Comparison of ENCODE assay signal across 24 cellular contexts in the genomic region with DNA sequence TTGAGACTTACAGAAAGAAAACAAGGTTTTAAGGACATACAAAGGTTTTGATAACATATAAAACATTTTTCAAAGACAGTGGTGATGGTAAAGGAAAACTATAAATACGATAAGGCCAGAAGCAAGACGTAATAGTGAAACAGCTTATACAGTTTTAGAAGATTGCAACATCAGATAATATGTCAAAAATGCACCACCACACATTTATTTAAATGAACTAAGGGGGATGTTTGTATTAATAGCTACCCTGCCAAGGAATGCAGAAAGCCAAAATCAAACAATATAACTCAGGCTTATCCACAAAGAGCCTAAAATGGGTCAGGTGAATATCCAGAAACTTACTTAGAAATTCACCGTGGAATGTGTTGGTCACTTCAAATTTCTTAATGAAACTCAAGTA.
"Had no signal": no experiment of that assay in that cellular context is flagged by ENCODE, and none has a peak within 500 bp of the region (broad histone marks: within the 10 kb centered on the region; RNA-seq: fewer than 3 reads in every experiment).

No MANE protein-coding gene starts in this region.

- H3K36me3 Mint-ChIP-seq: activated naive CD4-positive, alpha-beta T cell treated with anti-CD3 and anti-CD28 coated beads, Interleukin-2, amount 50 U/mL, for 72 hours; naive B cell had no signal

- H3K4me3 Mint-ChIP-seq: activated T-cell treated with anti-CD3 and anti-CD28 coated beads, Interleukin-2, amount 50 U/mL, for 4 hours; naive B cell; neural crest cell had no signal

- H3K36me3 ChIP-seq: colonic mucosa, gastroesophageal sphincter, heart right ventricle, prostate gland, right atrium auricular region, tibial artery had no signal

- H3K4me1 ChIP-seq: body of pancreas, colonic mucosa, heart right ventricle, prostate gland, right atrium auricular region, tibial artery had no signal

- H3K27ac Mint-ChIP-seq: activated naive CD4-positive, alpha-beta T cell treated with anti-CD3 and anti-CD28 coated beads, Interleukin-2, amount 50 U/mL, for 72 hours; naive B cell had no signal

- H3K27me3 Mint-ChIP-seq: naive B cell had no signal

- H3K4me3 ChIP-seq: body of pancreas, colonic mucosa, gastroesophageal sphincter, heart right ventricle, prostate gland, right atrium auricular region, tibial artery had no signal

- H3K4me1 Mint-ChIP-seq: naive B cell, neural crest cell had no signal

- H3K9me3 ChIP-seq: body of pancreas, colonic mucosa, gastroesophageal sphincter, heart right ventricle, prostate gland, right atrium auricular region, tibial artery had no signal

- DNase-seq: activated CD4-positive, alpha-beta T cell treated with anti-CD3 and anti-CD28 coated beads, Interleukin-2, amount 50 U/mL, for 1 hour; activated CD8-positive, alpha-beta memory T cell treated with anti-CD3 and anti-CD28 coated beads, Interleukin-2, amount 50 U/mL, for 4 hours; activated effector memory CD4-positive, alpha-beta T cell treated with Interleukin-2 at 50 U/mL for 16 hours; activated T-cell treated with anti-CD3 and anti-CD28 coated beads, Interleukin-2, amount 50 U/mL, for 4 hours; amniotic stem cell; body of pancreas; caudate nucleus; colonic mucosa; erythroblast; heart right ventricle; left ventricle myocardium superior; naive B cell; stimulated activated CD4-positive, alpha-beta T cell treated with anti-CD3 and anti-CD28 coated beads, Interleukin-2, amount 100 ng/mL, for 24 hours; stimulated activated naive CD8-positive, alpha-beta T cell treated with anti-CD3 and anti-CD28 coated beads, Interleukin-15, Interleukin-2, amounts not matched to agents 100 U/mL and 50 U/mL, for 24 hours; substantia nigra; T-helper 1 cell; T1000; tibial artery had no signal

- H3K27me3 ChIP-seq: body of pancreas, colonic mucosa, gastroesophageal sphincter, heart right ventricle, right atrium auricular region, tibial artery had no signal

- H3K27ac ChIP-seq: body of pancreas, colonic mucosa, gastroesophageal sphincter, heart right ventricle, prostate gland, right atrium auricular region, tibial artery had no signal

- H3K9me3 Mint-ChIP-seq: activated T-cell treated with anti-CD3 and anti-CD28 coated beads, Interleukin-2, amount 50 U/mL, for 4 hours; neural crest cell had no signal

- ATAC-seq: activated CD4-positive, CD25-positive, alpha-beta regulatory T cell treated with anti-CD3 and anti-CD28 coated beads, Interleukin-2, amount 50 U/mL, for 24 hours; activated naive CD4-positive, alpha-beta T cell treated with anti-CD3 and anti-CD28 coated beads, Interleukin-2, amount 50 U/mL, for 72 hours; activated T-cell treated with anti-CD3 and anti-CD28 coated beads, Interleukin-2, amount 50 U/mL, for 4 hours; body of pancreas; heart right ventricle; left ventricle myocardium superior; stimulated activated naive CD8-positive, alpha-beta T cell treated with anti-CD3 and anti-CD28 coated beads, Interleukin-15, Interleukin-2, amounts not matched to agents 100 U/mL and 50 U/mL, for 24 hours had no signal
